ENCODE assay signal across 8 cellular contexts in the genomic region with DNA sequence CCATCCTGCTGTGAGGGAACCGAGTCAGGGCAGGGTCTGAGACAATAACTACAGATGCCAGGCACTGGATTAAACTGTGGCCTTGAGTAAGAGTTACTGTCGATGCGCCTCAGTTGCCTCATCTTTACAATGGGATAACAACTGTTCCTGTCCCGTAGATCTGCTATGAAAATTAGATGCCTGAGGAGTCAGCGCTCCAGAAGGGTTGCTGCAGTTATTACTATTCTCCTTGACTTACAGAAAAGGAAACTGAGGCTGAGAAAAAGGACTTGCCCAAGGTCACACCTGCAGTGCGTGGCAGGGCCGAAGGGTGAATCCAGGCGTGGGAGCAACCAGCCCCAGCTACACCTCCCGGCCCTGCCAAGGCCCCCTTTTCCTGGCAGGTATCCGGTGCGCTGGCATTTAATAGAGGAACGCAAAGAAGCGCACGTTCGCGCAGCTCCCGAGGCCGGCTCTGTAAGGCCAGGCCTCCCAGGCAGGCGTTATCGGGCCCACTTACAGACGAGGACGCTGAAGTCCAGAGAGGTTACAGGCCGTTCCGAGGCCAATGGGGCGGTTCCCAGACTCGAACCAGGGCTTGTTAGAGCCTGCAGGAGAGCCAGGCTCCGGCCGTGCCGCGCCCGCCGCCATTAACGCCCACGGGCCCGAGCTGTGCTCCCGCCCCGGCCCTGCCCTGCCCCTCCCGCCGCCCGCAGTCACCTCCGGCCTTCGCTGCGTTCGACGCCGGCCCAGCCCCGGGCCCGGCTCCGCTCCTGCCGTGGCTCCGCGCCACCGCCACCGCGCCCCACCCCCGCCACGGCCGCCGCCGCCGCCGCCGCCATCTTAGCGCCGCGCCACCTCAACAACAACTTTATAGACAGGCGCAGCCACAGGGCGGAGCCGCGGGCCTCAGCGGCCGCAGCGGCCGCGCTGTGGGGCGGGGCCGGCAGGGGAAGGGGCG. TPM values are rescaled to one million over a fixed set of nuclear protein-coding genes. Genes with fewer than 3 reads are reported as not detected.
DNase-seq lines count a peak whose midpoint lies in the region; ATAC-seq lines count a peak whose summit lies in the region.

C11orf68 (minus strand) TSS at position 852 of the 940 bp plus-strand sequence; CDS start at position 821, 31 bp downstream.

- 4 to 8% (median 6%) methylated on average over 29 to 78 of the region's 78 CpGs for WGBS in adipose tissue, 3 donors
- WGBS in iPS DF 6.9 (ENCODE audit: insufficient coverage, insufficient read length): no CpG with 5 or more reads among the region's 78 CpGs

- ATAC-seq in GM18498 (IDR thresholded peaks at IDR 0.05; ENCODE audit: unreplicated experiment) (peak; percentile 60), GM21619 (IDR thresholded peaks at IDR 0.05; ENCODE audit: unreplicated experiment) (peak; percentile 41)

- H3K36me3 ChIP-seq in iPS DF 6.9 (ENCODE audit: control insufficient read depth, insufficient read depth, low read length): peaks cover 4% of the 10 kb centered on the region; the same call in 1 of the 2 replicates

- H3K27ac ChIP-seq in adipose tissue (ENCODE audit: low read depth, low read length) (peak within 1 kb of the TSS; percentile 56), iPS DF 6.9 (ENCODE audit: low read length) (no peak within 1 kb of the TSS)

- H3K27me3 ChIP-seq in iPS DF 6.9 (ENCODE audit: control insufficient read depth, insufficient read depth, low read length): no peaks in the 10 kb centered on the region

- no peak for DNase-seq in Jurkat, Clone E6-1 (ENCODE audit: low read depth, low spot score)
- no peak for DNase-seq in iPS DF 6.9 (ENCODE audit: low read depth, low spot score)
- no peak for DNase-seq in skeletal muscle cell (ENCODE audit: low read depth)
- DNase-seq in NCI-H1694 treated with DMSO at 0.1 percent for 48 hours (lab: John Stamatoyannopoulos, UW): no peak
- DNase-seq in HK-2 (ENCODE audit: unreplicated experiment): no peak

- no peaks in the 10 kb centered on the region for H3K9me3 ChIP-seq in iPS DF 6.9 (ENCODE audit: control insufficient read depth, insufficient read depth, low read length)

- H3K4me1 ChIP-seq in iPS DF 6.9 (ENCODE audit: control insufficient read depth, insufficient read depth, low read length): peaks cover 2% of the 10 kb centered on the region; the same call in 1 of the 2 replicates

- peak within 1 kb of the TSS; percentile 88 for H3K4me3 ChIP-seq in Jurkat, Clone E6-1 (ENCODE audit: low read length)
- H3K4me3 ChIP-seq in iPS DF 6.9 (ENCODE audit: low read length) (peak within 1 kb of the TSS; percentile 92), skeletal muscle cell (ENCODE audit: low read depth, low read length) (peak within 1 kb of the TSS; percentile 95)

RNA-seq across cellular contexts. Expression of gene C11orf68, which starts in this region (rescaled TPM):
- polyA plus RNA-seq in Jurkat, Clone E6-1 (2012; ENCODE audit: insufficient read depth, insufficient read length): 22.2 TPM
- polyA plus RNA-seq in adipose tissue: 10 to 100 TPM; 20.5 to 35.3 (median 29.1) TPM
